Comparison of ENCODE assay signal across 15 cellular contexts in genomic region chr19:2109278-2109864, GRCh38.
"Had no signal": no experiment of that assay in that cellular context is flagged by ENCODE, and none has a peak within 500 bp of the region (broad histone marks: within the 10 kb centered on the region; RNA-seq: fewer than 3 reads in every experiment).

No MANE protein-coding gene starts in this region.

- H3K9me3 Mint-ChIP-seq: activated T-cell treated with anti-CD3 and anti-CD28 coated beads, Interleukin-2, amount 50 U/mL, for 4 hours; natural killer cell had no signal

- H3K27ac Mint-ChIP-seq: activated CD4-positive, alpha-beta T cell treated with anti-CD3 and anti-CD28 coated beads, Interleukin-2, amount 10 ng/mL, durations not matched to agents 24 days and 14 days; activated CD8-positive, alpha-beta T cell treated with anti-CD3 and anti-CD28 coated beads for 36 hours; dendritic cell treated with granulocyte-macrophage colony-stimulating factor and Interleukin-4, amounts not matched to agents 40 ng/mL and 50 ng/mL, for 4 days; natural killer cell had no signal

- DNase-seq: activated CD4-positive, alpha-beta T cell treated with anti-CD3 and anti-CD28 coated beads, Interleukin-2, amount 10 ng/mL, durations not matched to agents 24 days and 14 days; activated CD8-positive, alpha-beta T cell treated with anti-CD3 and anti-CD28 coated beads for 36 hours; activated naive CD4-positive, alpha-beta T cell treated with anti-CD3 and anti-CD28 coated beads, Interleukin-2, amount 50 U/mL, for 16 hours; activated T-cell treated with anti-CD3 and anti-CD28 coated beads, Interleukin-2, amount 50 U/mL, for 4 hours; adrenal gland; cerebellar nuclear complex; effector CD8-positive, alpha-beta T cell; esophagus squamous epithelium; natural killer cell; stimulated activated naive CD4-positive, alpha-beta T cell treated with Interleukin-2 at 50 U/mL for 16 hours; T1000; thyroid gland had no signal

- H3K4me3 Mint-ChIP-seq: activated CD4-positive, alpha-beta T cell treated with anti-CD3 and anti-CD28 coated beads, Interleukin-2, amount 10 ng/mL, durations not matched to agents 24 days and 14 days; activated CD8-positive, alpha-beta T cell treated with anti-CD3 and anti-CD28 coated beads for 36 hours; activated T-cell treated with anti-CD3 and anti-CD28 coated beads, Interleukin-2, amount 50 U/mL, for 4 hours; dendritic cell treated with granulocyte-macrophage colony-stimulating factor and Interleukin-4, amounts not matched to agents 40 ng/mL and 50 ng/mL, for 4 days; natural killer cell had no signal

- H3K4me1 Mint-ChIP-seq: activated CD4-positive, alpha-beta T cell treated with anti-CD3 and anti-CD28 coated beads, Interleukin-2, amount 10 ng/mL, durations not matched to agents 24 days and 14 days had no signal

- H3K36me3 Mint-ChIP-seq: natural killer cell had no signal

- H3K9me3 ChIP-seq: adrenal gland, thyroid gland had no signal

- H3K27ac ChIP-seq: esophagus squamous epithelium, parathyroid adenoma, thyroid gland had no signal

- H3K4me3 ChIP-seq: adrenal gland, esophagus squamous epithelium, lung, thyroid gland had no signal

- ATAC-seq: activated CD8-positive, alpha-beta T cell treated with anti-CD3 and anti-CD28 coated beads for 36 hours; activated T-cell treated with anti-CD3 and anti-CD28 coated beads, Interleukin-2, amount 50 U/mL, for 4 hours; natural killer cell had no signal

- H3K4me1 ChIP-seq: adrenal gland, esophagus squamous epithelium, parathyroid adenoma, thyroid gland had no signal

- H3K27me3 ChIP-seq: adrenal gland, esophagus squamous epithelium, thyroid gland had no signal

- H3K27me3 Mint-ChIP-seq: activated CD4-positive, alpha-beta T cell treated with anti-CD3 and anti-CD28 coated beads, Interleukin-2, amount 10 ng/mL, durations not matched to agents 24 days and 14 days; activated CD8-positive, alpha-beta T cell treated with anti-CD3 and anti-CD28 coated beads for 36 hours; dendritic cell treated with granulocyte-macrophage colony-stimulating factor and Interleukin-4, amounts not matched to agents 40 ng/mL and 50 ng/mL, for 4 days had no signal
